In the genomic region with DNA sequence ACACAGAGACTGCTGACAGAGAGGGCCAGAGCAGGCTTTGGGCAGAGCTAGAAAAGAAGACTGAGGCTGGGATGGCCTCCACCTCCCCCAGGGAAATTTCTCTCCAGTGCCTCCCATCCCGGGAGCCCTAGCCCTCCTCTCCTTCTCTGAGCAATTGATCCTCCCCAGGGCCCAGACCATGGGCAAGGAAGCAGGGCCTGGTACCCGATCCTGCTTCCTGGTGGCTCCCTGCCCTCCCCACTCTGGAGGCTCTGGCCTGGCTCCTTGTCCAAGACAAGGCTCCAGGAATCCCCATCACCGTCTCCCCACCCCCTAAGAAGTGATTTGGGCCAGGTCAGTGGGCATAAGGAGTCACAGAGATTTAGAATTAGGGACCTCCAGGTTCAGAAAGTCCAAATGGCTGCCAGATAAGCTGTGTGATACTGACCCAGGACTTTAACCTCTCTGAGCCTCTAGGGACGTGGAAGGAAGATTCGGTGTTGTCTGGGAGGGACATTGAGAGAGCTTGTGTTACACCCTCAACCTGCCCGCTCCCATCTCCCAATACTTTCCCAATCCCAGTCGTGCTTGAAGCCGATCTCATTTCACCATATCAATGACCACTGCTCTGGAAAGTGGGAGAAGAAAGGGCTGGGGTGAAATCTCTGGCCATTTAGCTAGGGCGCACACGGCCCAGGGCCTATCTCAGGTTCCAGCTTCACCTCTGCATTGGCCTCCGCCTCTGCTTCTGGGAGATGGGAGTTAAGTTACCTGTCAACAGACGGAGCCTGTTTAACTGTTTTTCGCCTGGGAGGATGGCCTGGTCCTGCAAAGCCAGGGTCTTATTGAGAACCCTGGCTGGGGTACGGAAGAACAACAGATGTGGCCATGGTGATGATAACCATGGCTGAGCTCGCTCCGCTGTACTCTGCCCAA, we compare ENCODE assay signal across 23 cellular contexts. TPM values are rescaled to one million over a fixed set of nuclear protein-coding genes. Genes with fewer than 3 reads are reported as not detected.
DNase-seq lines count a peak whose midpoint lies in the region; ATAC-seq and TF ChIP-seq lines count a peak whose summit lies in the region.
"Had no signal": no experiment of that assay in that cellular context is flagged by ENCODE, and none has a peak within 500 bp of the region (broad histone marks: within the 10 kb centered on the region; RNA-seq: fewer than 3 reads in every experiment).

No MANE protein-coding gene starts in this region.

- H3K4me2 ChIP-seq in neural progenitor cell: peak overlapping the region; percentile 47
- H3K4me2 ChIP-seq: BLaER1 had no signal

- H3K9me3 Mint-ChIP-seq in WTC11 (0 out of 2 replicates have a peak, but pooled peaks cover 4% of the 10 kb centered on the region), neural progenitor cell (no peaks in the 10 kb centered on the region), type B pancreatic cell (no peaks in the 10 kb centered on the region)

- H3K4me1 ChIP-seq in cardiac muscle cell (ENCODE audit: low read depth) (peaks cover 23% of the 10 kb centered on the region), left ventricle myocardium inferior (peaks cover 12% of the 10 kb centered on the region), neural progenitor cell (peaks cover 13% of the 10 kb centered on the region), suprapubic skin (no peaks in the 10 kb centered on the region)
- H3K4me1 ChIP-seq: HAP-1 had no signal

- H3K27ac Mint-ChIP-seq in WTC11: no peak overlapping the region
- peak overlapping the region; percentile 64 for H3K27ac Mint-ChIP-seq in neural progenitor cell
- no peak overlapping the region for H3K27ac Mint-ChIP-seq in type B pancreatic cell
- H3K27ac Mint-ChIP-seq: CD4-positive, CD25-positive, alpha-beta regulatory T cell; HFFc6 had no signal

- CTCF ChIA-PET in WTC11 (lab: Charles Lee): interaction anchor here (1.0 to 3.9 kb wide), 5 partner anchors 17 to 166 kb away, joined by 3 to 27 read pairs (median 10); no protein-coding TSS in a partner anchor

- H3K9me3 ChIP-seq in cardiac muscle cell (ENCODE audit: low read depth) (no peaks in the 10 kb centered on the region), left ventricle myocardium inferior (replicated peaks) (peaks cover 10% of the 10 kb centered on the region), neural progenitor cell (ENCODE audit: low read depth) (no peaks in the 10 kb centered on the region), suprapubic skin (peaks cover 5% of the 10 kb centered on the region)
- H3K9me3 ChIP-seq: HAP-1, MG63 had no signal

- TF ChIP-seq CTCF in cardiac muscle cell (IDR thresholded peaks at IDR 0.05; ENCODE audit: low read depth, low read length) (no peak), left ventricle myocardium inferior (IDR thresholded peaks at IDR 0.05; ENCODE audit: borderline replicate concordance) (no peak), WTC11 (IDR thresholded peaks at IDR 0.05) (no peak), neural progenitor cell (IDR thresholded peaks at IDR 0.05) (no peak), type B pancreatic cell (conservative IDR thresholded peaks at IDR 0.05) (no peak), suprapubic skin (IDR thresholded peaks at IDR 0.05) (no peak)

- no peak overlapping the region for H3K9ac ChIP-seq in neural progenitor cell
- H3K9ac ChIP-seq: BLaER1 had no signal

- H4K20me1 ChIP-seq in neural progenitor cell (ENCODE audit: low read depth): no peaks in the 10 kb centered on the region
- H4K20me1 ChIP-seq: BLaER1 had no signal

- H3K27me3 Mint-ChIP-seq in WTC11 (ENCODE audit: low read depth): peaks cover 45% of the 10 kb centered on the region
- H3K27me3 Mint-ChIP-seq in neural progenitor cell (ENCODE audit: insufficient read depth, low read depth): peaks cover 4% of the 10 kb centered on the region
- peaks cover 4% of the 10 kb centered on the region for H3K27me3 Mint-ChIP-seq in type B pancreatic cell

- H3K4me1 Mint-ChIP-seq in WTC11 (peaks cover 9% of the 10 kb centered on the region), neural progenitor cell (peaks cover 3% of the 10 kb centered on the region), type B pancreatic cell (ENCODE audit: unreplicated experiment) (peaks cover 28% of the 10 kb centered on the region)
- H3K4me1 Mint-ChIP-seq: CD4-positive, CD25-positive, alpha-beta regulatory T cell had no signal

- intact Hi-C loops in left ventricle myocardium inferior (cut with micrococcal nuclease): no loop called here

- no peak for TF ChIP-seq POLR2A in suprapubic skin (IDR thresholded peaks at IDR 0.05)

- 92% methylated on average over 16 of the region's 16 CpGs for WGBS in suprapubic skin

- peak in 1 of 2 donors; percentile 54 for DNase-seq in cardiac muscle cell (ENCODE audit: low read depth in 1 of 2, low spot score in 1 of 2)
- no peak for DNase-seq in left ventricle myocardium inferior
- no peak for DNase-seq in WTC11 (ENCODE audit: low spot score)
- DNase-seq in neural progenitor cell (ENCODE audit: low spot score): no peak
- no peak for DNase-seq in type B pancreatic cell (ENCODE audit: extremely low spot score, unreplicated experiment)
- DNase-seq in suprapubic skin (ENCODE audit: low spot score in 2 of 2): no peak
- DNase-seq in globus pallidus (ENCODE audit: low spot score): no peak
- DNase-seq: CD4-positive, CD25-positive, alpha-beta regulatory T cell; GOT3; HFFc6; KBM-7; MG63; NCI-H1105 treated with DMSO at 0.1 percent for 48 hours; NCI-H146; NCI-H2029; NCI-H2227 treated with DMSO at 0.1 percent for 48 hours; NCI-H69; SIG-M5 had no signal

- peak overlapping the region; percentile 21 for H3K27ac ChIP-seq in cardiac muscle cell
- no peak overlapping the region for H3K27ac ChIP-seq in left ventricle myocardium inferior (replicated peaks)
- H3K27ac ChIP-seq in neural progenitor cell: no peak overlapping the region
- H3K27ac ChIP-seq in suprapubic skin: no peak overlapping the region
- H3K27ac ChIP-seq: BLaER1, SK-N-MC had no signal

- H3K4me3 ChIP-seq in cardiac muscle cell (no peak overlapping the region), left ventricle myocardium inferior (no peak overlapping the region), neural progenitor cell (no peak overlapping the region), suprapubic skin (no peak overlapping the region)
- H3K4me3 ChIP-seq: BLaER1, HAP-1, MG63, SK-N-MC had no signal

- POLR2A ChIA-PET in WTC11 (lab: Charles Lee): no interaction called here

- H3K4me3 Mint-ChIP-seq in WTC11 (no peak overlapping the region), neural progenitor cell (no peak overlapping the region), type B pancreatic cell (peak overlapping the region; percentile 32)
- H3K4me3 Mint-ChIP-seq: CD4-positive, CD25-positive, alpha-beta regulatory T cell; HFFc6 had no signal

- H3K27me3 ChIP-seq in cardiac muscle cell (no peaks in the 10 kb centered on the region), left ventricle myocardium inferior (ENCODE audit: low read depth) (no peaks in the 10 kb centered on the region), neural progenitor cell (no peaks in the 10 kb centered on the region), suprapubic skin (no peaks in the 10 kb centered on the region)
- H3K27me3 ChIP-seq: BLaER1, MG63 had no signal

- H3K36me3 ChIP-seq in cardiac muscle cell: no peaks in the 10 kb centered on the region
- H3K36me3 ChIP-seq in left ventricle myocardium inferior: no peaks in the 10 kb centered on the region
- no peaks in the 10 kb centered on the region for H3K36me3 ChIP-seq in neural progenitor cell
- H3K36me3 ChIP-seq in suprapubic skin: no peaks in the 10 kb centered on the region
- H3K36me3 ChIP-seq: BLaER1, HAP-1, MG63 had no signal

- no peaks in the 10 kb centered on the region for H3K79me2 ChIP-seq in neural progenitor cell (ENCODE audit: low read depth)

- no peaks in the 10 kb centered on the region for H3F3A ChIP-seq in neural progenitor cell (ENCODE audit: low read depth)

- H3K36me3 Mint-ChIP-seq in WTC11 (no peaks in the 10 kb centered on the region), neural progenitor cell (no peaks in the 10 kb centered on the region), type B pancreatic cell (no peaks in the 10 kb centered on the region)
- H3K36me3 Mint-ChIP-seq: CD4-positive, CD25-positive, alpha-beta regulatory T cell had no signal

- peak overlapping the region; percentile 79 for H2AFZ ChIP-seq in neural progenitor cell (replicated peaks)

- no peak for TF ChIP-seq EP300 in suprapubic skin (IDR thresholded peaks at IDR 0.05)

- ATAC-seq in WTC11: peak; percentile 11; the same call in 1 of the 2 replicates

TF ChIP-seq in WTC11, 78 proteins besides CTCF, POLR2A, EP300 and RAD21 (continues in another document):
- TF ChIP-seq HMGXB4 (CRISPR knock-in tag; IDR thresholded peaks at IDR 0.05): no peak

RNA-seq across cellular contexts. Expression of gene KIF12, which starts 25.8 kb away (rescaled TPM):
- 0.04 and 1.1 TPM in 2 replicates for total RNA-seq in cardiac muscle cell
- 0.64 and 1.6 TPM in 2 replicates for polyA plus RNA-seq in cardiac muscle cell
- total RNA-seq in left ventricle myocardium inferior: not detected
- 3.0 to 4.0 TPM (median 3.1 TPM) in 3 replicates for total RNA-seq in WTC11 (2021)
- 0.56 and 0.59 TPM in 2 replicates for total RNA-seq in neural progenitor cell (ENCODE audit: low replicate concordance)
- total RNA-seq in type B pancreatic cell (ENCODE audit: low replicate concordance): 33.2 and 35.9 TPM in 2 replicates
- 1 to 10 TPM; 1.1 to 3.1 (median 2.1) TPM for total RNA-seq in suprapubic skin
- total RNA-seq: CD4-positive, CD25-positive, alpha-beta regulatory T cell; HFFc6; NCI-H460 had no signal
- polyA plus RNA-seq: AG04450; CD4-positive, CD25-positive, alpha-beta regulatory T cell had no signal

RNA-seq across cellular contexts. Expression of gene COL27A1, which starts 30.4 kb away (rescaled TPM):
- 19.2 and 19.3 TPM in 2 replicates for total RNA-seq in cardiac muscle cell
- polyA plus RNA-seq in cardiac muscle cell: 12.2 and 13.4 TPM in 2 replicates
- total RNA-seq in left ventricle myocardium inferior: 6.4 TPM
- 34.5 to 47.5 TPM (median 36.9 TPM) in 3 replicates for total RNA-seq in WTC11 (2021)
- total RNA-seq in neural progenitor cell (ENCODE audit: low replicate concordance): 4.3 and 16.2 TPM in 2 replicates
- 29.5 and 65.1 TPM in 2 replicates for total RNA-seq in type B pancreatic cell (ENCODE audit: low replicate concordance)
- total RNA-seq in suprapubic skin: 10 to 100 TPM; 14.2 to 32.9 (median 20.7) TPM
- polyA plus RNA-seq: CD4-positive, CD25-positive, alpha-beta regulatory T cell had no signal

RNA-seq across cellular contexts. Expression of gene AMBP, which starts 46.8 kb away (rescaled TPM):
- total RNA-seq in cardiac muscle cell (not detected in 2 replicates), left ventricle myocardium inferior (not detected), WTC11 (2021) (3.3 to 3.6 TPM (median 3.5 TPM) in 3 replicates), neural progenitor cell (ENCODE audit: low replicate concordance) (0.56 TPM in 1 of 2 replicates, not detected in the other), type B pancreatic cell (ENCODE audit: low replicate concordance) (110 and 230 TPM in 2 replicates), suprapubic skin (1 to 10 TPM in 1 of 4 donors, not detected in 3; 3.6 TPM)
- polyA plus RNA-seq in cardiac muscle cell: 0.64 TPM in 1 of 2 replicates, not detected in the other
- total RNA-seq: CD4-positive, CD25-positive, alpha-beta regulatory T cell; HFFc6 had no signal
- polyA plus RNA-seq: CD4-positive, CD25-positive, alpha-beta regulatory T cell had no signal

Comparison
In these comparisons a context has a peak if more than half of its experiments do, and no peak if none do; other contexts are left out.
1. RNA of gene AMBP, which starts 46.8 kb away (total RNA-seq): 110 to 230 TPM in type B pancreatic cell; 3.3 to 3.6 TPM in WTC11, 3.6 TPM in suprapubic skin, not detected in cardiac muscle cell, not detected in left ventricle myocardium inferior (single experiment) and 0.56 TPM in neural progenitor cell; every median in the first group is over 10 times any median in the second.